Comparison of ENCODE assay signal across 25 cellular contexts in the genomic region with DNA sequence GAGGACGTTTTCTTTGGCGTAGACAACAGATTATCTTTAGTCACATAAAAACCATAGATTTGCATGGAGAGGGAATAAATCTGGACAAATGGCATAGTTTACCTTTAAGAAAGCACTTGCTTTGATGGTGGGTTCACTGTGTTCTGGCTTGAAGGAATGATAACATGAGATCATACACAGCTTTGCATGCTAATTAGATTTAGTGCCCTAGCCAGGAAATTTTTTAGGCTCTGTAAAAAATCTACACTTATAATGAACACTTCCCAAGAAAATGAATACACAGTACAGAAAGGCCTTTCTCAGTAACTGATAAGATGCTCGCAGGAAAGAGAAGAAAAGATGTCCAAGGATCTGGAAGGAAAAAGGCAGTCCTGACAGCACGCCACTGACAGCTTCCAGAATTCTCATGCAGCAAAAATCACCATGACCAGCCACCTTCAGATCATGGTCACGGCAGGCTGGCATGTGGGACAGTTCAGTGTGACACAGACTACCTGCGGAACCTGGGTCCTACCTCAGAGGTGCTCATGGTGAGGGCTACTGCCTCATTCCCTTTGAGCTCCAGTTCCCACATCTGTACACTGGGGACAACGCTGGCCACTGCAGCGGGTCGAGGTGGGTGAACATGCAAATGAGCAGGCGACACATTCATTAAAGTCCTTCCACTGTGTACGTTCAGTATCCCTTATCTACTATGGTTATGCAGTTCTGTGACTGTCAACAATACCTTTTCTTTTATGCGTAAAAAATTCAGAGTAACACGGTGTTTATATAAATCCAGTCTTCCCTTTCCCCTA.
DNase-seq lines count a peak whose midpoint lies in the region; ATAC-seq and TF ChIP-seq lines count a peak whose summit lies in the region.
"Had no signal": no experiment of that assay in that cellular context is flagged by ENCODE, and none has a peak within 500 bp of the region (broad histone marks: within the 10 kb centered on the region; RNA-seq: fewer than 3 reads in every experiment).

No MANE protein-coding gene starts in this region.

- H3K27ac Mint-ChIP-seq in natural killer cell: peak overlapping the region; percentile 31 to 70
- H3K27ac Mint-ChIP-seq in natural killer cell treated with Interleukin-12 subunit alpha and Interleukin-12 subunit beta and Interleukin-15 and Interleukin-18, amount 100 ng/mL, for 72 hours: no peak overlapping the region
- peak overlapping the region; percentile 82 for H3K27ac Mint-ChIP-seq in dendritic cell treated with granulocyte-macrophage colony-stimulating factor and Interleukin-4, amounts not matched to agents 40 ng/mL and 50 ng/mL, for 4 days
- H3K27ac Mint-ChIP-seq: H9 had no signal

- no peaks in the 10 kb centered on the region for H3K27me3 ChIP-seq in smooth muscle cell (ENCODE audit: low read depth)
- H3K27me3 ChIP-seq: gastrocnemius medialis, SJSA1, uterus had no signal

- H3K36me3 ChIP-seq in smooth muscle cell (ENCODE audit: low read depth): no peaks in the 10 kb centered on the region
- H3K36me3 ChIP-seq: gastrocnemius medialis, prostate gland, SJSA1, uterus had no signal

- H3F3A ChIP-seq in smooth muscle cell (ENCODE audit: low read depth): no peaks in the 10 kb centered on the region

- H2AFZ ChIP-seq in smooth muscle cell (ENCODE audit: low read depth): no peak overlapping the region

- no peak overlapping the region for H3K27ac ChIP-seq in smooth muscle cell (ENCODE audit: low read depth)
- H3K27ac ChIP-seq: gastrocnemius medialis, prostate gland, SJSA1, uterus had no signal

- WGBS in smooth muscle cell (ENCODE audit: low lambda C conversion rate): 90% methylated on average over 13 of the region's 13 CpGs

- H4K20me1 ChIP-seq in smooth muscle cell (ENCODE audit: low read depth): no peaks in the 10 kb centered on the region

- H3K79me2 ChIP-seq in smooth muscle cell (ENCODE audit: low read depth): no peaks in the 10 kb centered on the region

- ATAC-seq in natural killer cell: no peak
- ATAC-seq in natural killer cell treated with Interleukin-12 subunit alpha and Interleukin-12 subunit beta and Interleukin-15 and Interleukin-18, amount 100 ng/mL, for 72 hours: no peak
- peak; percentile 8 for ATAC-seq in HG03460 (IDR thresholded peaks at IDR 0.05; ENCODE audit: unreplicated experiment)
- no peak for ATAC-seq in GM21529 (IDR thresholded peaks at IDR 0.05; ENCODE audit: unreplicated experiment)
- no peak for ATAC-seq in HG03139 (IDR thresholded peaks at IDR 0.05; ENCODE audit: unreplicated experiment)
- ATAC-seq: activated naive CD4-positive, alpha-beta T cell treated with anti-CD3 and anti-CD28 coated beads, Interleukin-2, amount 50 U/mL, for 72 hours; gastrocnemius medialis; HepG2 had no signal

- no peak overlapping the region for H3K4me3 ChIP-seq in smooth muscle cell
- H3K4me3 ChIP-seq: gastrocnemius medialis, prostate gland, SJSA1, uterus had no signal

- DNase-seq in natural killer cell (no peak), UCSD-AML1 (lab: John Stamatoyannopoulos, UW; ENCODE audit: unreplicated experiment) (no peak), smooth muscle cell (lab: John Stamatoyannopoulos, UW; ENCODE audit: unreplicated experiment) (no peak)
- no peak for DNase-seq in natural killer cell treated with Interleukin-12 subunit alpha and Interleukin-12 subunit beta and Interleukin-15 and Interleukin-18, amount 100 ng/mL, for 72 hours (ENCODE audit: low spot score)
- DNase-seq: ACHN; activated CD4-positive, CD25-positive, alpha-beta regulatory T cell; activated CD8-positive, alpha-beta memory T cell treated with anti-CD3 and anti-CD28 coated beads for 24 hours; activated T-cell treated with anti-CD3 and anti-CD28 coated beads, Interleukin-2, amount 50 U/mL, for 48 hours; CD4-positive, alpha-beta T cell; DMS53; gastrocnemius medialis; H9; kidney glomerular epithelial cell; mesendoderm; NCI-H1694; NCI-H748 treated with DMSO at 0.1 percent for 48 hours; uterus had no signal

- H3K9me3 Mint-ChIP-seq in natural killer cell: peaks cover 6 to 20% of the 10 kb centered on the region in 2 donors
- peaks cover 12% of the 10 kb centered on the region for H3K9me3 Mint-ChIP-seq in natural killer cell treated with Interleukin-12 subunit alpha and Interleukin-12 subunit beta and Interleukin-15 and Interleukin-18, amount 100 ng/mL, for 72 hours
- H3K9me3 Mint-ChIP-seq in dendritic cell treated with granulocyte-macrophage colony-stimulating factor and Interleukin-4, amounts not matched to agents 40 ng/mL and 50 ng/mL, for 4 days: peaks cover 55% of the 10 kb centered on the region

- H3K4me3 Mint-ChIP-seq in natural killer cell: no peak overlapping the region
- H3K4me3 Mint-ChIP-seq in natural killer cell treated with Interleukin-12 subunit alpha and Interleukin-12 subunit beta and Interleukin-15 and Interleukin-18, amount 100 ng/mL, for 72 hours: no peak overlapping the region
- peak overlapping the region; percentile 30 for H3K4me3 Mint-ChIP-seq in dendritic cell treated with granulocyte-macrophage colony-stimulating factor and Interleukin-4, amounts not matched to agents 40 ng/mL and 50 ng/mL, for 4 days
- H3K4me3 Mint-ChIP-seq: CD4-positive, alpha-beta T cell; H9 had no signal

- peaks cover 34% of the 10 kb centered on the region for H3K36me3 Mint-ChIP-seq in natural killer cell
- H3K36me3 Mint-ChIP-seq in natural killer cell treated with Interleukin-12 subunit alpha and Interleukin-12 subunit beta and Interleukin-15 and Interleukin-18, amount 100 ng/mL, for 72 hours: peaks cover 61% of the 10 kb centered on the region
- H3K36me3 Mint-ChIP-seq in dendritic cell treated with granulocyte-macrophage colony-stimulating factor and Interleukin-4, amounts not matched to agents 40 ng/mL and 50 ng/mL, for 4 days (ENCODE audit: low read depth): peaks cover 69% of the 10 kb centered on the region

- no peaks in the 10 kb centered on the region for H3K27me3 Mint-ChIP-seq in natural killer cell (ENCODE audit: low read depth in 2 of 2)
- no peaks in the 10 kb centered on the region for H3K27me3 Mint-ChIP-seq in natural killer cell treated with Interleukin-12 subunit alpha and Interleukin-12 subunit beta and Interleukin-15 and Interleukin-18, amount 100 ng/mL, for 72 hours
- H3K27me3 Mint-ChIP-seq in dendritic cell treated with granulocyte-macrophage colony-stimulating factor and Interleukin-4, amounts not matched to agents 40 ng/mL and 50 ng/mL, for 4 days: peaks cover 6% of the 10 kb centered on the region
- H3K27me3 Mint-ChIP-seq: CD4-positive, alpha-beta T cell had no signal

- intact Hi-C loops in natural killer cell (cut with micrococcal nuclease): no loop called here
- intact Hi-C loops in dendritic cell treated with granulocyte-macrophage colony-stimulating factor and Interleukin-4, amounts not matched to agents 40 ng/mL and 50 ng/mL, for 4 days (cut with micrococcal nuclease): no loop called here

- TF ChIP-seq CTCF in natural killer cell (IDR thresholded peaks at IDR 0.05) (no peak), smooth muscle cell (IDR thresholded peaks at IDR 0.05; ENCODE audit: borderline replicate concordance, insufficient read depth, poor library complexity, severe bottlenecking) (no peak)

- H3K9me3 ChIP-seq in smooth muscle cell (replicated peaks; ENCODE audit: low read depth): peaks cover 4% of the 10 kb centered on the region
- H3K9me3 ChIP-seq: prostate gland, SJSA1, uterus had no signal

- no peak overlapping the region for H3K9ac ChIP-seq in smooth muscle cell (ENCODE audit: low read depth)

- no peaks in the 10 kb centered on the region for H3K4me1 ChIP-seq in smooth muscle cell (ENCODE audit: low read depth)
- H3K4me1 ChIP-seq: SJSA1, uterus had no signal

- H3K4me1 Mint-ChIP-seq in natural killer cell: peaks cover 28 to 30% of the 10 kb centered on the region in 2 donors
- peaks cover 6 to 14% of the 10 kb centered on the region in 2 donors for H3K4me1 Mint-ChIP-seq in natural killer cell treated with Interleukin-12 subunit alpha and Interleukin-12 subunit beta and Interleukin-15 and Interleukin-18, amount 100 ng/mL, for 72 hours (ENCODE audit: low read depth in 2 of 2)
- H3K4me1 Mint-ChIP-seq in dendritic cell treated with granulocyte-macrophage colony-stimulating factor and Interleukin-4, amounts not matched to agents 40 ng/mL and 50 ng/mL, for 4 days (ENCODE audit: low read depth): peaks cover 54% of the 10 kb centered on the region

- H3K4me2 ChIP-seq in smooth muscle cell: no peak overlapping the region

Comparison
In these comparisons a context has a peak if more than half of its experiments do, and no peak if none do; other contexts are left out.
1. H3K27ac Mint-ChIP-seq: peak in natural killer cell (2 of 2) and dendritic cell treated with granulocyte-macrophage colony-stimulating factor and Interleukin-4, amounts not matched to agents 40 ng/mL and 50 ng/mL, for 4 days (single experiment); none in natural killer cell treated with Interleukin-12 subunit alpha and Interleukin-12 subunit beta and Interleukin-15 and Interleukin-18, amount 100 ng/mL, for 72 hours (0 of 2).